Comparison of ENCODE assay signal across 18 cellular contexts in the genomic region with DNA sequence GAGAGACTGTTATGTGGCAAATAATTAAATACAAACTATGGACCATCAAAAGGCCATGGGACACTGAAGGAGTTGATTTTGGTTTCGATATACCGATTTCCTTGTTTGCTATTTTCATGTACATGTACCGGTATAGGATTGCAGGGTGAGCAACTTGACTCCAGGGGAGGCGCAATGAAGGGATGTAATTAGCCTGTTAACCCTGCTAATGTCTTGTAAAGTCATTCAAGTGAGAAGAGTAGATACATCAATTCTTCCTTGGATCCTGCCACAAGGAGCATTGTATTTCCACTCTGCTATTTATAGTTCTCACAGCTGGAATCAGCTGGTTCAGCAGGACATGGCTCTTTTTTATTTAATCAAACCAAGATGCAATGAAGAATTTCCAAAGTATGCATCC.
"Had no signal": no experiment of that assay in that cellular context is flagged by ENCODE, and none has a peak within 500 bp of the region (broad histone marks: within the 10 kb centered on the region; RNA-seq: fewer than 3 reads in every experiment).

No MANE protein-coding gene starts in this region.

- H3K4me1 Mint-ChIP-seq: activated CD4-positive, alpha-beta memory T cell treated with anti-CD3 and anti-CD28 coated beads, Interleukin-2, amount 10 ng/mL, durations not matched to agents 7 days and 5 days; activated naive CD4-positive, alpha-beta T cell treated with anti-CD3 and anti-CD28 coated beads, Interleukin-2, amount 50 U/mL, for 24 hours had no signal

- DNase-seq: activated CD4-positive, alpha-beta memory T cell treated with anti-CD3 and anti-CD28 coated beads, Interleukin-2, amount 10 ng/mL, durations not matched to agents 7 days and 5 days; activated CD4-positive, alpha-beta T cell treated with anti-CD3 and anti-CD28 coated beads for 4 hours; activated T-cell treated with anti-CD3 and anti-CD28 coated beads, Interleukin-2, amount 50 U/mL, for 24 hours; colonic mucosa; foreskin melanocyte; left colon; pancreas; stimulated activated CD4-positive, alpha-beta T cell treated with anti-CD3 and anti-CD28 coated beads, Interleukin-12 subunit alpha, Interleukin-12 subunit beta, amount 100 ng/mL, for 4 hours; stimulated activated CD4-positive, alpha-beta T cell treated with anti-CD3 and anti-CD28 coated beads, Interleukin-2, amount 100 ng/mL, for 24 hours; stomach; testis; upper lobe of left lung had no signal

- H3K27ac Mint-ChIP-seq: activated CD4-positive, alpha-beta memory T cell treated with anti-CD3 and anti-CD28 coated beads, Interleukin-2, amount 10 ng/mL, durations not matched to agents 7 days and 5 days; activated naive CD4-positive, alpha-beta T cell treated with anti-CD3 and anti-CD28 coated beads, Interleukin-2, amount 50 U/mL, for 24 hours; activated T-cell treated with anti-CD3 and anti-CD28 coated beads, Interleukin-2, amount 50 U/mL, for 24 hours; mesothelial cell of epicardium had no signal

- H3K4me1 ChIP-seq: colonic mucosa, esophagus muscularis mucosa, stomach, testis, upper lobe of left lung had no signal

- H3K36me3 ChIP-seq: cardiac muscle cell, colonic mucosa, esophagus muscularis mucosa, pancreas, stomach, upper lobe of left lung had no signal

- H3K4me3 ChIP-seq: cardiac muscle cell, colonic mucosa, esophagus muscularis mucosa, lung, pancreas, stomach, testis, upper lobe of left lung had no signal

- ATAC-seq: left colon, pancreas had no signal

- H3K36me3 Mint-ChIP-seq: activated naive CD4-positive, alpha-beta T cell treated with anti-CD3 and anti-CD28 coated beads, Interleukin-2, amount 50 U/mL, for 24 hours; mesothelial cell of epicardium had no signal

- H3K9me3 ChIP-seq: colonic mucosa, pancreas, stomach, testis, upper lobe of left lung had no signal

- H3K27ac ChIP-seq: cardiac muscle cell, colonic mucosa, esophagus muscularis mucosa, pancreas, stomach, testis, upper lobe of left lung had no signal

- H3K4me3 Mint-ChIP-seq: activated CD4-positive, alpha-beta memory T cell treated with anti-CD3 and anti-CD28 coated beads, Interleukin-2, amount 10 ng/mL, durations not matched to agents 7 days and 5 days; activated naive CD4-positive, alpha-beta T cell treated with anti-CD3 and anti-CD28 coated beads, Interleukin-2, amount 50 U/mL, for 24 hours; activated T-cell treated with anti-CD3 and anti-CD28 coated beads, Interleukin-2, amount 50 U/mL, for 24 hours; mesothelial cell of epicardium; neural crest cell had no signal

- H3K27me3 Mint-ChIP-seq: activated CD4-positive, alpha-beta memory T cell treated with anti-CD3 and anti-CD28 coated beads, Interleukin-2, amount 10 ng/mL, durations not matched to agents 7 days and 5 days; activated naive CD4-positive, alpha-beta T cell treated with anti-CD3 and anti-CD28 coated beads, Interleukin-2, amount 50 U/mL, for 24 hours; activated T-cell treated with anti-CD3 and anti-CD28 coated beads, Interleukin-2, amount 50 U/mL, for 24 hours had no signal
